32 cellular contexts compared by ENCODE assay signal in genomic region chr18:75437979-75438378, GRCh38. TPM values are rescaled to one million over a fixed set of nuclear protein-coding genes. Genes with fewer than 3 reads are reported as not detected.
"Had no signal": no experiment of that assay in that cellular context is flagged by ENCODE, and none has a peak within 500 bp of the region (broad histone marks: within the 10 kb centered on the region; RNA-seq: fewer than 3 reads in every experiment).

No MANE protein-coding gene starts in this region.

- DNase-seq: stimulated activated CD4-positive, alpha-beta T cell treated with anti-CD3 and anti-CD28 coated beads, Interleukin-2, amount 100 ng/mL, for 48 hours; stimulated activated CD4-positive, alpha-beta T cell treated with anti-CD3 and anti-CD28 coated beads, Interleukin-4, amount 100 ng/mL, for 1 hour; stimulated activated CD4-positive, alpha-beta T cell treated with anti-CD3 and anti-CD28 coated beads, Interleukin-4, amount 100 ng/mL, for 24 hours; stimulated activated CD4-positive, alpha-beta T cell treated with anti-CD3 and anti-CD28 coated beads, Interleukin-4, amount 100 ng/mL, for 4 hours; stimulated activated CD8-positive, alpha-beta memory T cell treated with anti-CD3 and anti-CD28 coated beads, Interleukin-4, amount 100 ng/mL, for 48 hours; stimulated activated naive B cell treated with anti-CD40 and anti-IgM and Interleukin-4, amounts not matched to agents 10 μg/mL and 1 μg/mL and 100 μg/mL, for 72 hours; stimulated activated naive CD4-positive, alpha-beta T cell; stimulated activated naive CD4-positive, alpha-beta T cell treated with Interleukin-2 at 50 U/mL for 16 hours; stimulated activated naive CD8-positive, alpha-beta T cell treated with anti-CD3 and anti-CD28 coated beads, Interleukin-15, amount 100 ng/mL, for 72 hours; stimulated activated naive CD8-positive, alpha-beta T cell treated with anti-CD3 and anti-CD28 coated beads, Interleukin-15, Interleukin-2, amounts not matched to agents 100 U/mL and 50 U/mL, for 24 hours; stomach; substantia nigra; testis; thyroid gland; tibial artery; transverse colon; trophoblast cell; upper lobe of left lung; upper lobe of right lung; uterus had no signal

- H3K36me3 Mint-ChIP-seq: stimulated activated effector memory CD8-positive, alpha-beta T cell treated with anti-CD3 and anti-CD28 coated beads, Interleukin-12 subunit alpha, Interleukin-12 subunit beta, amount 100 ng/mL, for 72 hours; stimulated activated memory B cell treated with anti-CD40 and anti-IgM and Interleukin-4, amounts not matched to agents 10 μg/mL and 1 μg/mL and 100 μg/mL, for 72 hours; stimulated activated naive B cell treated with anti-CD40 and anti-IgM and Interleukin-4, amounts not matched to agents 10 μg/mL and 1 μg/mL and 100 μg/mL, for 72 hours; type B pancreatic cell had no signal

- H3K27me3 ChIP-seq: testis, thyroid gland, upper lobe of left lung, uterus, vagina had no signal

- H3K9me3 Mint-ChIP-seq: stimulated activated effector memory CD8-positive, alpha-beta T cell treated with anti-CD3 and anti-CD28 coated beads, Interleukin-12 subunit alpha, Interleukin-12 subunit beta, amount 100 ng/mL, for 72 hours; stimulated activated memory B cell treated with anti-CD40 and anti-IgM and Interleukin-4, amounts not matched to agents 10 μg/mL and 1 μg/mL and 100 μg/mL, for 72 hours; stimulated activated naive B cell treated with anti-CD40 and anti-IgM and Interleukin-4, amounts not matched to agents 10 μg/mL and 1 μg/mL and 100 μg/mL, for 72 hours; stimulated activated naive CD8-positive, alpha-beta T cell treated with anti-CD3 and anti-CD28 coated beads, Interleukin-15, amount 100 ng/mL, for 72 hours; stimulated activated naive CD8-positive, alpha-beta T cell treated with anti-CD3 and anti-CD28 coated beads, Interleukin-15, Interleukin-2, amounts not matched to agents 100 ng/mL and 50 ng/mL, for 24 hours; type B pancreatic cell had no signal

- ATAC-seq: stimulated activated effector memory CD8-positive, alpha-beta T cell treated with anti-CD3 and anti-CD28 coated beads, Interleukin-12 subunit alpha, Interleukin-12 subunit beta, amount 100 ng/mL, for 72 hours; stimulated activated memory B cell treated with anti-CD40 and anti-IgM and Interleukin-4, amounts not matched to agents 10 μg/mL and 1 μg/mL and 100 μg/mL, for 72 hours; stimulated activated naive B cell treated with anti-CD40 and anti-IgM and Interleukin-4, amounts not matched to agents 10 μg/mL and 1 μg/mL and 100 μg/mL, for 72 hours; stimulated activated naive CD8-positive, alpha-beta T cell treated with anti-CD3 and anti-CD28 coated beads, Interleukin-15, amount 100 ng/mL, for 72 hours; stimulated activated naive CD8-positive, alpha-beta T cell treated with anti-CD3 and anti-CD28 coated beads, Interleukin-15, Interleukin-2, amounts not matched to agents 100 U/mL and 50 U/mL, for 24 hours; upper lobe of right lung had no signal

- H3K4me1 Mint-ChIP-seq: stimulated activated effector memory CD8-positive, alpha-beta T cell treated with anti-CD3 and anti-CD28 coated beads, Interleukin-12 subunit alpha, Interleukin-12 subunit beta, amount 100 ng/mL, for 72 hours; stimulated activated memory B cell treated with anti-CD40 and anti-IgM and Interleukin-4, amounts not matched to agents 10 μg/mL and 1 μg/mL and 100 μg/mL, for 72 hours; stimulated activated naive B cell treated with anti-CD40 and anti-IgM and Interleukin-4, amounts not matched to agents 10 μg/mL and 1 μg/mL and 100 μg/mL, for 72 hours; stimulated activated naive CD8-positive, alpha-beta T cell treated with anti-CD3 and anti-CD28 coated beads, Interleukin-15, amount 100 ng/mL, for 72 hours had no signal

- H3K27ac Mint-ChIP-seq: stimulated activated effector memory CD8-positive, alpha-beta T cell treated with anti-CD3 and anti-CD28 coated beads, Interleukin-12 subunit alpha, Interleukin-12 subunit beta, amount 100 ng/mL, for 72 hours; stimulated activated memory B cell treated with anti-CD40 and anti-IgM and Interleukin-4, amounts not matched to agents 10 μg/mL and 1 μg/mL and 100 μg/mL, for 72 hours; stimulated activated naive B cell treated with anti-CD40 and anti-IgM and Interleukin-4, amounts not matched to agents 10 μg/mL and 1 μg/mL and 100 μg/mL, for 72 hours; stimulated activated naive CD8-positive, alpha-beta T cell treated with anti-CD3 and anti-CD28 coated beads, Interleukin-15, amount 100 ng/mL, for 72 hours; stimulated activated naive CD8-positive, alpha-beta T cell treated with anti-CD3 and anti-CD28 coated beads, Interleukin-15, Interleukin-2, amounts not matched to agents 100 ng/mL and 50 ng/mL, for 24 hours; type B pancreatic cell had no signal

- H3K36me3 ChIP-seq: stomach, suprapubic skin, thoracic aorta, thyroid gland, tibial artery, tibial nerve, transverse colon, upper lobe of left lung, upper lobe of right lung, uterus, vagina had no signal

- H3K9me3 ChIP-seq: stomach, suprapubic skin, testis, thoracic aorta, thyroid gland, tibial artery, tibial nerve, transverse colon, upper lobe of left lung, upper lobe of right lung, uterus, vagina had no signal

- H3K27ac ChIP-seq: stomach, suprapubic skin, testis, thoracic aorta, thyroid gland, tibial artery, tibial nerve, transverse colon, upper lobe of left lung, upper lobe of right lung, uterus, vagina had no signal

- H3K4me3 Mint-ChIP-seq: stimulated activated effector memory CD8-positive, alpha-beta T cell treated with anti-CD3 and anti-CD28 coated beads, Interleukin-12 subunit alpha, Interleukin-12 subunit beta, amount 100 ng/mL, for 72 hours; stimulated activated memory B cell treated with anti-CD40 and anti-IgM and Interleukin-4, amounts not matched to agents 10 μg/mL and 1 μg/mL and 100 μg/mL, for 72 hours; stimulated activated naive B cell treated with anti-CD40 and anti-IgM and Interleukin-4, amounts not matched to agents 10 μg/mL and 1 μg/mL and 100 μg/mL, for 72 hours; stimulated activated naive CD8-positive, alpha-beta T cell treated with anti-CD3 and anti-CD28 coated beads, Interleukin-15, amount 100 ng/mL, for 72 hours; stimulated activated naive CD8-positive, alpha-beta T cell treated with anti-CD3 and anti-CD28 coated beads, Interleukin-15, Interleukin-2, amounts not matched to agents 100 ng/mL and 50 ng/mL, for 24 hours; type B pancreatic cell had no signal

- H3K4me1 ChIP-seq: stomach, suprapubic skin, testis, thyroid gland, tibial nerve, transverse colon, upper lobe of left lung, upper lobe of right lung, uterus, vagina had no signal

- H3K4me3 ChIP-seq: stomach, suprapubic skin, testis, thoracic aorta, thyroid gland, tibial artery, tibial nerve, transverse colon, upper lobe of left lung, upper lobe of right lung, uterus, vagina had no signal

RNA-seq across cellular contexts. Expression of gene SMIM21, which starts 10.5 kb away (rescaled TPM):
- total RNA-seq: stomach, subcutaneous adipose tissue, suprapubic skin, temporal lobe, thoracic aorta, thyroid gland, tibial nerve, transverse colon, upper lobe of left lung, upper lobe of right lung, ureter, urinary bladder, uterus, vagina had no signal
